Comparison of ENCODE assay signal across 26 cellular contexts in genomic region chr3:171443211-171443957, GRCh38. TPM values are rescaled to one million over a fixed set of nuclear protein-coding genes. Genes with fewer than 3 reads are reported as not detected.
DNase-seq lines count a peak whose midpoint lies in the region; ATAC-seq and TF ChIP-seq lines count a peak whose summit lies in the region.
"Had no signal": no experiment of that assay in that cellular context is flagged by ENCODE, and none has a peak within 500 bp of the region (broad histone marks: within the 10 kb centered on the region; RNA-seq: fewer than 3 reads in every experiment).

No MANE protein-coding gene starts in this region.

- 67 to 85% methylated on average over 6 of the region's 6 CpGs for WGBS in thyroid gland, 2 donors

- TF ChIP-seq CTCF in thyroid gland (IDR thresholded peaks at IDR 0.05): no peak

- H3K4me3 ChIP-seq in iPS-18a (ENCODE audit: low read length): no peak overlapping the region
- H3K4me3 ChIP-seq in SJCRH30: no peak overlapping the region
- no peak overlapping the region for H3K4me3 ChIP-seq in thyroid gland (replicated peaks in 1 of 3)
- H3K4me3 ChIP-seq: HAP-1, hepatocyte, psoas muscle, skin epidermis, suprapubic skin had no signal

- ATAC-seq in GM21381 (IDR thresholded peaks at IDR 0.05; ENCODE audit: unreplicated experiment): no peak
- ATAC-seq: psoas muscle; stimulated activated memory B cell treated with anti-CD40 and anti-IgM and Interleukin-4, amounts not matched to agents 10 μg/mL and 1 μg/mL and 100 μg/mL, for 72 hours had no signal

- peak; percentile 55 for DNase-seq in COLO829 (ENCODE audit: low spot score)
- peak; percentile 13 for DNase-seq in RPMI7951 (ENCODE audit: low read depth)
- DNase-seq in SJCRH30: no peak
- DNase-seq in thyroid gland: no peak
- DNase-seq in NCI-H1092 treated with DMSO at 0.1 percent for 48 hours (lab: John Stamatoyannopoulos, UW): no peak
- DNase-seq: activated CD4-positive, alpha-beta T cell treated with anti-CD3 and anti-CD28 coated beads, Interleukin-2, amount 10 ng/mL, durations not matched to agents 7 days and 5 days; activated naive CD4-positive, alpha-beta T cell treated with anti-CD3 and anti-CD28 coated beads for 36 hours; activated T-cell treated with anti-CD3 and anti-CD28 coated beads, Interleukin-2, amount 50 U/mL, for 48 hours; amygdala; caudate nucleus; DMS79 treated with DMSO at 0.1 percent for 48 hours; NCI-H1092; NCI-H2029 treated with DMSO at 0.1 percent for 48 hours; NCI-H2227 treated with DMSO at 0.1 percent for 48 hours; psoas muscle; RPMI8226; WERI-Rb-1 had no signal

- intact Hi-C loops in thyroid gland (cut with DNase I): no loop called here

- H3K9me3 ChIP-seq in iPS-18a (ENCODE audit: control insufficient read depth, low read depth, low read length) (no peaks in the 10 kb centered on the region), SJCRH30 (replicated peaks) (no peaks in the 10 kb centered on the region), thyroid gland (no peaks in the 10 kb centered on the region)
- H3K9me3 ChIP-seq: HAP-1, psoas muscle, suprapubic skin had no signal

- H3K36me3 ChIP-seq in iPS-18a (ENCODE audit: control insufficient read depth, low read depth, low read length): no peaks in the 10 kb centered on the region
- no peaks in the 10 kb centered on the region for H3K36me3 ChIP-seq in SJCRH30
- no peaks in the 10 kb centered on the region for H3K36me3 ChIP-seq in thyroid gland
- H3K36me3 ChIP-seq: HAP-1, suprapubic skin, WERI-Rb-1 had no signal

- H3K27ac ChIP-seq in cingulate gyrus (ENCODE audit: low read depth, low read length) (peak overlapping the region; percentile 48), iPS-18a (ENCODE audit: low read length) (peak overlapping the region; percentile 29), SJCRH30 (no peak overlapping the region), thyroid gland (no peak overlapping the region)
- H3K27ac ChIP-seq: hepatocyte, HL-60, psoas muscle, skin epidermis, suprapubic skin, WERI-Rb-1 had no signal

- no peak for TF ChIP-seq POLR2A in thyroid gland (IDR thresholded peaks at IDR 0.05)

- peaks cover 60% of the 10 kb centered on the region for H3K4me1 ChIP-seq in iPS-18a (ENCODE audit: control insufficient read depth, low read depth, low read length)
- H3K4me1 ChIP-seq in SJCRH30: no peaks in the 10 kb centered on the region
- no peaks in the 10 kb centered on the region for H3K4me1 ChIP-seq in thyroid gland
- H3K4me1 ChIP-seq: suprapubic skin had no signal

- no peak overlapping the region for H3K9ac ChIP-seq in iPS-18a (ENCODE audit: low read length)

- no peaks in the 10 kb centered on the region for H3K27me3 ChIP-seq in iPS-18a (ENCODE audit: control insufficient read depth, insufficient read depth, low read length)
- H3K27me3 ChIP-seq in SJCRH30: no peaks in the 10 kb centered on the region
- H3K27me3 ChIP-seq in thyroid gland: no peaks in the 10 kb centered on the region
- H3K27me3 ChIP-seq: hepatocyte had no signal

RNA-seq across cellular contexts. Expression of gene TNIK, which starts 16.8 kb away (rescaled TPM):
- 5.8 and 6.7 TPM in 2 replicates for total RNA-seq in RPMI7951 (2014; rRNA removed; shearing (Covaris generic))
- total RNA-seq in SJCRH30 (2014; rRNA removed; shearing (Covaris generic)): 12.9 and 14.8 TPM in 2 replicates
- total RNA-seq in thyroid gland: 10 to 100 TPM; 29.7 to 84.1 (median 48.9) TPM

Comparison
In these comparisons a context has a peak if more than half of its experiments do, and no peak if none do; other contexts are left out.
1. DNase-seq: peak in COLO829 (single experiment) and RPMI7951 (single experiment); none in SJCRH30 (0 of 2), thyroid gland (0 of 2) and NCI-H1092 treated with DMSO at 0.1 percent for 48 hours (single experiment).
2. H3K27ac ChIP-seq: peak in cingulate gyrus (single experiment) and iPS-18a (single experiment); none in SJCRH30 (single experiment) and thyroid gland (0 of 3).